29 cellular contexts compared by ENCODE assay signal in genomic region chr5:31833710-31834109, GRCh38.
"Had no signal": no experiment of that assay in that cellular context is flagged by ENCODE, and none has a peak within 500 bp of the region (broad histone marks: within the 10 kb centered on the region; RNA-seq: fewer than 3 reads in every experiment).

No MANE protein-coding gene starts in this region.

- ATAC-seq: naive thymus-derived CD8-positive, alpha-beta T cell; psoas muscle; right cardiac atrium; right lobe of liver; stimulated activated naive B cell treated with anti-CD40 and anti-IgM and Interleukin-4, amounts not matched to agents 10 μg/mL and 1 μg/mL and 100 μg/mL, for 72 hours had no signal

- H2AFZ ChIP-seq: parathyroid adenoma had no signal

- H3K4me1 ChIP-seq: parathyroid adenoma, psoas muscle, right lobe of liver, sigmoid colon, stomach, suprapubic skin, testis, tibial artery, transverse colon, upper lobe of right lung, uterus had no signal

- H3K9me3 Mint-ChIP-seq: natural killer cell treated with Interleukin-12 subunit alpha and Interleukin-12 subunit beta and Interleukin-15 and Interleukin-18, amount 100 ng/mL, for 72 hours had no signal

- H3K4me3 ChIP-seq: ovary, psoas muscle, right lobe of liver, sigmoid colon, stomach, suprapubic skin, testis, tibial artery, transverse colon, upper lobe of right lung, uterus had no signal

- H3K27ac Mint-ChIP-seq: naive thymus-derived CD8-positive, alpha-beta T cell; natural killer cell treated with Interleukin-12 subunit alpha and Interleukin-12 subunit beta and Interleukin-15 and Interleukin-18, amount 100 ng/mL, for 72 hours; nephron progenitor cell; progenitor cell of endocrine pancreas; stimulated activated naive B cell treated with anti-CD40 and anti-IgM and Interleukin-4, amounts not matched to agents 10 μg/mL and 1 μg/mL and 100 μg/mL, for 72 hours; stimulated activated naive CD8-positive, alpha-beta T cell treated with anti-CD3 and anti-CD28 coated beads, Interleukin-15, Interleukin-2, amounts not matched to agents 100 ng/mL and 50 ng/mL, for 24 hours; type B pancreatic cell had no signal

- H3K36me3 Mint-ChIP-seq: natural killer cell treated with Interleukin-12 subunit alpha and Interleukin-12 subunit beta and Interleukin-15 and Interleukin-18, amount 100 ng/mL, for 72 hours had no signal

- H3K4me3 Mint-ChIP-seq: naive thymus-derived CD8-positive, alpha-beta T cell; natural killer cell treated with Interleukin-12 subunit alpha and Interleukin-12 subunit beta and Interleukin-15 and Interleukin-18, amount 100 ng/mL, for 72 hours; nephron progenitor cell; neural crest cell; stimulated activated naive B cell treated with anti-CD40 and anti-IgM and Interleukin-4, amounts not matched to agents 10 μg/mL and 1 μg/mL and 100 μg/mL, for 72 hours; stimulated activated naive CD8-positive, alpha-beta T cell treated with anti-CD3 and anti-CD28 coated beads, Interleukin-15, Interleukin-2, amounts not matched to agents 100 ng/mL and 50 ng/mL, for 24 hours; type B pancreatic cell had no signal

- H3K36me3 ChIP-seq: ovary, right lobe of liver, sigmoid colon, stomach, suprapubic skin, tibial artery, transverse colon, upper lobe of right lung, uterus had no signal

- H3K27me3 ChIP-seq: ovary, right lobe of liver, sigmoid colon, stomach, suprapubic skin, testis, tibial artery, transverse colon, upper lobe of right lung, uterus had no signal

- H3K4me1 Mint-ChIP-seq: neural crest cell; stimulated activated naive B cell treated with anti-CD40 and anti-IgM and Interleukin-4, amounts not matched to agents 10 μg/mL and 1 μg/mL and 100 μg/mL, for 72 hours had no signal

- DNase-seq: naive thymus-derived CD8-positive, alpha-beta T cell; nephron progenitor cell; occipital lobe; ovary; posterior cingulate gyrus; psoas muscle; right cardiac atrium; right lobe of liver; sigmoid colon; small intestine; stimulated activated CD4-positive, alpha-beta T cell treated with anti-CD3 and anti-CD28 coated beads, Interleukin-15, amount 100 ng/mL, for 24 hours; stimulated activated CD4-positive, alpha-beta T cell treated with anti-CD3 and anti-CD28 coated beads, Interleukin-2, amount 100 ng/mL, for 24 hours; stimulated activated CD4-positive, alpha-beta T cell treated with anti-CD3 and anti-CD28 coated beads, Interleukin-2, amount 100 ng/mL, for 48 hours; stimulated activated CD4-positive, alpha-beta T cell treated with anti-CD3 and anti-CD28 coated beads, Interleukin-4, amount 100 ng/mL, for 24 hours; stimulated activated naive B cell treated with anti-CD40 and anti-IgM and Interleukin-4, amounts not matched to agents 10 μg/mL and 1 μg/mL and 100 μg/mL, for 72 hours; stimulated activated naive CD4-positive, alpha-beta T cell treated with Interleukin-2 at 50 U/mL for 16 hours; stomach; testis; tibial artery; transverse colon; upper lobe of right lung; uterus had no signal

- H3K27ac ChIP-seq: ovary, parathyroid adenoma, psoas muscle, right lobe of liver, sigmoid colon, stomach, suprapubic skin, testis, tibial artery, transverse colon, upper lobe of right lung, uterus had no signal

- H3K9me3 ChIP-seq: ovary, psoas muscle, right lobe of liver, suprapubic skin, testis, uterus had no signal

- H3K27me3 Mint-ChIP-seq: progenitor cell of endocrine pancreas; stimulated activated naive CD8-positive, alpha-beta T cell treated with anti-CD3 and anti-CD28 coated beads, Interleukin-15, Interleukin-2, amounts not matched to agents 100 ng/mL and 50 ng/mL, for 24 hours; type B pancreatic cell had no signal

- H3K9ac ChIP-seq: parathyroid adenoma had no signal
